ENCODE assay signal across 14 cellular contexts in the genomic region with DNA sequence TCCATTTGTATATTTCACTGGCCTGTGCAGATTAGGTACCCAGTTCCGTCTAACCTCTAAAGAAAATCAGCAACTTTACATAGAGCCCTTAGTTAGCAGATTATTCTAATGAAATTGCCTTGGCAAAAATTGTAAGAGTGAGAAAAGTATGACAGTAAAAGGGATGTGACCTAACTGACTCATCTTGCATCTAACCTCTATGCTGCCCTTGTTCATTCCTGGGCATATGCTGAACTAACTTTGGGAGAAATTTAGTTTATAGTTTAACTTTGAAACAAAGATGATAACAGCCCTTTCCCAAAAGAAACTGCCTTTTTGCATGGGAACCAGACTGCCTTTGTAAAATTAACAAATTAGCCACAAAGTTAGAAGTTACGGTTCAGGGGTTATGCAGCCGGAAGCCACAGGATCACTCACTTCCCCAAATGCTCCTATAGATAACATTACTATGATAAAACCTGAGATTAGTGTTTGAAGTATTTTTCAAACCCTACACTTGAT.
DNase-seq lines count a peak whose midpoint lies in the region; ATAC-seq and TF ChIP-seq lines count a peak whose summit lies in the region.
"Had no signal": no experiment of that assay in that cellular context is flagged by ENCODE, and none has a peak within 500 bp of the region (broad histone marks: within the 10 kb centered on the region; RNA-seq: fewer than 3 reads in every experiment).

No MANE protein-coding gene starts in this region.

- ATAC-seq in GM18511 (IDR thresholded peaks at IDR 0.05; ENCODE audit: unreplicated experiment) (peak; percentile 91), GM21526 (IDR thresholded peaks at IDR 0.05; ENCODE audit: low FRiP score, unreplicated experiment) (peak; percentile 78), HG03108 (IDR thresholded peaks at IDR 0.05; ENCODE audit: unreplicated experiment) (peak; percentile 82)
- ATAC-seq: activated naive CD8-positive, alpha-beta T cell treated with anti-CD3 and anti-CD28 coated beads, Interleukin-2, amount 50 U/mL, for 24 hours; upper lobe of right lung had no signal

- H3K27ac ChIP-seq in OCI-LY1 (ENCODE audit: low read depth, low read length, poor library complexity, severe bottlenecking): peak overlapping the region; percentile 98
- H3K27ac ChIP-seq: neural progenitor cell, upper lobe of right lung, VCaP had no signal

- H3K27me3 Mint-ChIP-seq in mesothelial cell of epicardium (ENCODE audit: low read depth): no peaks in the 10 kb centered on the region

- no peaks in the 10 kb centered on the region for H3K79me2 ChIP-seq in OCI-LY1 (ENCODE audit: insufficient read depth, low read length)

- H3K9me3 Mint-ChIP-seq in mesothelial cell of epicardium: peaks cover 8% of the 10 kb centered on the region
- H3K9me3 Mint-ChIP-seq: activated naive CD8-positive, alpha-beta T cell treated with anti-CD3 and anti-CD28 coated beads, Interleukin-2, amount 50 U/mL, for 24 hours had no signal

- H4K20me1 ChIP-seq in OCI-LY1 (ENCODE audit: insufficient read depth, low read length): no peaks in the 10 kb centered on the region

- H3F3A ChIP-seq in OCI-LY1 (ENCODE audit: insufficient read depth, low read length): peaks cover 10% of the 10 kb centered on the region; the same call in 1 of the 2 replicates

- H3K9ac ChIP-seq in OCI-LY1 (ENCODE audit: low read length): peak overlapping the region; percentile 49
- H3K9ac ChIP-seq: neural progenitor cell had no signal

- H3K27ac Mint-ChIP-seq in mesothelial cell of epicardium: no peak overlapping the region
- H3K27ac Mint-ChIP-seq: activated naive CD8-positive, alpha-beta T cell treated with anti-CD3 and anti-CD28 coated beads, Interleukin-2, amount 50 U/mL, for 24 hours; CD8-positive, alpha-beta memory T cell; neural progenitor cell had no signal

- peak overlapping the region; percentile 69 for H3K4me2 ChIP-seq in OCI-LY1 (ENCODE audit: low read length)
- H3K4me2 ChIP-seq: neural progenitor cell had no signal

- H3K4me1 ChIP-seq in OCI-LY1 (ENCODE audit: insufficient read depth, low read length, severe bottlenecking): peaks cover 58% of the 10 kb centered on the region
- H3K4me1 ChIP-seq: neural progenitor cell, upper lobe of right lung had no signal

- H3K4me3 ChIP-seq in OCI-LY1 (ENCODE audit: low read depth, low read length, poor library complexity, severe bottlenecking): peak overlapping the region; percentile 53
- H3K4me3 ChIP-seq: neural progenitor cell, upper lobe of right lung had no signal

- TF ChIP-seq CTCF in OCI-LY1 (IDR thresholded peaks at IDR 0.05; ENCODE audit: low read length) (no peak), mesothelial cell of epicardium (IDR thresholded peaks at IDR 0.05; ENCODE audit: unreplicated experiment) (no peak)

- DNase-seq in activated CD8-positive, alpha-beta memory T cell treated with anti-CD3 and anti-CD28 coated beads, Interleukin-2, amount 50 U/mL, for 48 hours: no peak
- DNase-seq in NCI-H2029 (lab: John Stamatoyannopoulos, UW): no peak
- DNase-seq in mesothelial cell of epicardium (ENCODE audit: low spot score in 2 of 2, unreplicated experiment in 2 of 2): no peak
- DNase-seq in activated effector memory CD4-positive, alpha-beta T cell treated with anti-CD3 and anti-CD28 coated beads, Interleukin-2, amount 50 U/mL, for 16 hours: no peak
- DNase-seq: activated naive CD8-positive, alpha-beta T cell treated with anti-CD3 and anti-CD28 coated beads, Interleukin-2, amount 50 U/mL, for 24 hours; CD8-positive, alpha-beta memory T cell; OCI-M1; upper lobe of right lung had no signal

- no peaks in the 10 kb centered on the region for H3K9me2 ChIP-seq in OCI-LY1 (ENCODE audit: low read depth, low read length)

- no peak overlapping the region for H3K4me3 Mint-ChIP-seq in mesothelial cell of epicardium
- H3K4me3 Mint-ChIP-seq: activated naive CD8-positive, alpha-beta T cell treated with anti-CD3 and anti-CD28 coated beads, Interleukin-2, amount 50 U/mL, for 24 hours; CD8-positive, alpha-beta memory T cell; neural progenitor cell had no signal

- H3K4me1 Mint-ChIP-seq in mesothelial cell of epicardium: no peaks in the 10 kb centered on the region
- H3K4me1 Mint-ChIP-seq: CD8-positive, alpha-beta memory T cell; neural progenitor cell had no signal

- peaks cover 3% of the 10 kb centered on the region; the same call in 1 of the 2 replicates for H3K9me3 ChIP-seq in OCI-LY1 (ENCODE audit: low read length)
- H3K9me3 ChIP-seq: upper lobe of right lung had no signal

- no peaks in the 10 kb centered on the region for H3K36me3 Mint-ChIP-seq in mesothelial cell of epicardium
- H3K36me3 Mint-ChIP-seq: neural progenitor cell had no signal

- no peaks in the 10 kb centered on the region for H3K27me3 ChIP-seq in OCI-LY1 (ENCODE audit: insufficient read depth, low read length)
- H3K27me3 ChIP-seq: neural progenitor cell, upper lobe of right lung had no signal

- H2AFZ ChIP-seq in OCI-LY1 (ENCODE audit: low read length): no peak overlapping the region
- H2AFZ ChIP-seq: neural progenitor cell had no signal

- H3K36me3 ChIP-seq in OCI-LY1 (ENCODE audit: insufficient read depth, low read length): no peaks in the 10 kb centered on the region; the same call in 1 of the 2 replicates
- H3K36me3 ChIP-seq: neural progenitor cell, upper lobe of right lung had no signal
